23 cellular contexts compared by ENCODE assay signal in the genomic region with DNA sequence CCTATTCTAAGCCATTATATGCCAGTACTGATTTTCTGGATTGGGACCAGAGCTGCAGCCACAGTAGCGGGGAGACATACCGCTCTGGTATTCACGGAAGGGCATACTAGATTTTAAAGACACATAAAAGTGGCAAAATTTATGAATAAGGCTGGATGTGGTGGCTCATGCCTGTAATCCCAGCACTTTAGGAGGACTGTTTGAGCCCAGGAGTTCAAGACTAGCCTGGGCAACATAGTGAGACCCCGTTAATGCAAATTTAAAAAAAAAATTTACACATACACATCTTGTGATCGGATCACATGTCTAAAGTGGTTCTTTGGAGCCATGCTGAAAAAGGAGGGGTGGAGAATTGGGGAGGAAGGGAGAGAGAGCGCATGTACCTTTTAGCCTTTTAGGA.
"Had no signal": no experiment of that assay in that cellular context is flagged by ENCODE, and none has a peak within 500 bp of the region (broad histone marks: within the 10 kb centered on the region; RNA-seq: fewer than 3 reads in every experiment).

No MANE protein-coding gene starts in this region.

- H3K9me3 ChIP-seq: adrenal gland, breast epithelium, neutrophil, pancreas, sigmoid colon, spleen, tibial nerve had no signal

- FAIRE-seq: astrocyte, endothelial cell of umbilical vein, pancreas, urothelium cell line had no signal

- H3K27ac ChIP-seq: adrenal gland, breast epithelium, neutrophil, pancreas, spleen, tibial nerve, WERI-Rb-1 had no signal

- H3K4me3 ChIP-seq: adrenal gland, breast epithelium, pancreas, sigmoid colon, spleen, tibial nerve had no signal

- ATAC-seq: activated naive CD4-positive, alpha-beta T cell treated with anti-CD3 and anti-CD28 coated beads, Interleukin-2, amount 50 U/mL, for 72 hours; natural killer cell; pancreas had no signal

- DNase-seq: activated CD4-positive, alpha-beta memory T cell treated with anti-CD3 and anti-CD28 coated beads for 36 hours; activated CD4-positive, alpha-beta T cell treated with anti-CD3 and anti-CD28 coated beads for 4 hours; activated T-cell treated with anti-CD3 and anti-CD28 coated beads, Interleukin-2, amount 50 U/mL, for 1 hour; cerebellar nuclear complex; cortex of kidney; effector CD4-positive, alpha-beta T cell; mesendoderm; natural killer cell; pancreas; sigmoid colon; spleen; stimulated activated naive CD4-positive, alpha-beta T cell; substantia nigra; SW 1271; WERI-Rb-1 had no signal
